8 cellular contexts compared by ENCODE assay signal in genomic region chr6:25971187-25971811, GRCh38. TPM values are rescaled to one million over a fixed set of nuclear protein-coding genes. Genes with fewer than 3 reads are reported as not detected.
DNase-seq lines count a peak whose midpoint lies in the region; TF ChIP-seq lines count a peak whose summit lies in the region.

No MANE protein-coding gene starts in this region.

- peak overlapping the region; percentile 91 for H3K27ac Mint-ChIP-seq in chondrocyte (ENCODE audit: unreplicated experiment)

- peaks cover 48% of the 10 kb centered on the region for H3K4me1 Mint-ChIP-seq in chondrocyte (ENCODE audit: low read depth)

- in situ Hi-C loops in KBM-7 (cut with MboI; ENCODE audit: low pct_unique_long_range_greater_than_20kb, low sequenced_read_pairs), result no loop called here

- peak; percentile 69 for DNase-seq in AG08396 (ENCODE audit: low spot score)
- peak; percentile 70 for DNase-seq in KBM-7
- no peak for DNase-seq in chondrocyte (ENCODE audit: low spot score)
- DNase-seq in middle frontal gyrus (ENCODE audit: extremely low spot score, low spot score), result peak; percentile 24
- DNase-seq in NCI-H1092 (lab: John Stamatoyannopoulos, UW), result no peak
- no peak for DNase-seq in NCI-H1092 treated with DMSO at 0.1 percent for 48 hours (lab: John Stamatoyannopoulos, UW)
- DNase-seq in C1 segment of cervical spinal cord (lab: John Stamatoyannopoulos, UW), result no peak
- DNase-seq in stimulated activated naive CD4-positive, alpha-beta T cell (lab: John Stamatoyannopoulos, UW), result no peak

- H3K27me3 Mint-ChIP-seq in chondrocyte (ENCODE audit: low read depth), result no peaks in the 10 kb centered on the region

- H3K4me3 Mint-ChIP-seq in chondrocyte (ENCODE audit: unreplicated experiment), result peak overlapping the region; percentile 4

- peaks cover 38% of the 10 kb centered on the region for H3K36me3 Mint-ChIP-seq in chondrocyte (ENCODE audit: low read depth)

- TF ChIP-seq CTCF in chondrocyte (IDR thresholded peaks at IDR 0.05), result no peak

- H3K9me3 Mint-ChIP-seq in chondrocyte (ENCODE audit: low read depth), result no peaks in the 10 kb centered on the region

RNA-seq across cellular contexts. Expression of gene TRIM38, which starts 8.7 kb away (rescaled TPM):
- 7.1 to 7.4 TPM (median 7.2 TPM) in 3 replicates for total RNA-seq in chondrocyte

RNA-seq across cellular contexts. Expression of gene SLC17A2, which starts 40.8 kb away (rescaled TPM):
- not detected in 3 replicates for total RNA-seq in chondrocyte

Comparison
In these comparisons a context has a peak if more than half of its experiments do, and no peak if none do; other contexts are left out.
1. DNase-seq: peak in AG08396 (single experiment), KBM-7 (single experiment) and middle frontal gyrus (single experiment); none in chondrocyte (single experiment), NCI-H1092 (single experiment), NCI-H1092 treated with DMSO at 0.1 percent for 48 hours (single experiment), C1 segment of cervical spinal cord (0 of 14) and stimulated activated naive CD4-positive, alpha-beta T cell (0 of 6).